Comparison of ENCODE assay signal across 9 cellular contexts in genomic region chr3:69309810-69310209, GRCh38.
DNase-seq lines count a peak whose midpoint lies in the region; ATAC-seq, FAIRE-seq and TF ChIP-seq lines count a peak whose summit lies in the region.
"Had no signal": no experiment of that assay in that cellular context is flagged by ENCODE, and none has a peak within 500 bp of the region (broad histone marks: within the 10 kb centered on the region; RNA-seq: fewer than 3 reads in every experiment).

No MANE protein-coding gene starts in this region.

- no peaks in the 10 kb centered on the region for H3K36me3 ChIP-seq in neuronal stem cell (replicated peaks in 1 of 2; ENCODE audit: control insufficient read depth in 2 of 2, insufficient read depth in 2 of 2, low read length in 2 of 2)

- H3K79me1 ChIP-seq in neuronal stem cell (ENCODE audit: low read depth, low read length): no peaks in the 10 kb centered on the region

- no peak overlapping the region for H3K4me2 ChIP-seq in neuronal stem cell (ENCODE audit: insufficient read depth, low read length, poor library complexity, severe bottlenecking)

- TF ChIP-seq CTCF in D721Med (IDR thresholded peaks at IDR 0.05; ENCODE audit: insufficient read depth, missing control alignments): peak; percentile 21
- TF ChIP-seq CTCF in LNCAP (IDR thresholded peaks at IDR 0.05): peak; percentile 73

- no peak for FAIRE-seq in D721Med (lab: Jason Lieb, UNC)

- peaks cover 0 to 4% (median 3%) of the 10 kb centered on the region in 3 donors for H3K36me3 Mint-ChIP-seq in immature natural killer cell
- H3K36me3 Mint-ChIP-seq in effector memory CD8-positive, alpha-beta T cell (ENCODE audit: insufficient read depth): no peaks in the 10 kb centered on the region
- H3K36me3 Mint-ChIP-seq: natural killer cell had no signal

- H4K91ac ChIP-seq in neuronal stem cell (ENCODE audit: low read depth, low read length, poor library complexity): no peak overlapping the region

- H2AK5ac ChIP-seq in neuronal stem cell (ENCODE audit: low read depth, low read length): no peak overlapping the region

- H2BK120ac ChIP-seq in neuronal stem cell (ENCODE audit: low read depth, low read length): no peak overlapping the region

- WGBS in neuronal stem cell (ENCODE audit: extremely low coverage in 2 of 2, insufficient read length in 2 of 2, insufficient replicate concordance in 1 of 2), 2 donors: no CpG with 5 or more reads among the region's 3 CpGs

- H3K4me3 Mint-ChIP-seq in immature natural killer cell: no peak overlapping the region
- H3K4me3 Mint-ChIP-seq in effector memory CD8-positive, alpha-beta T cell: no peak overlapping the region
- H3K4me3 Mint-ChIP-seq: natural killer cell had no signal

- H3K23ac ChIP-seq in neuronal stem cell (ENCODE audit: low read depth, low read length, poor library complexity): no peak overlapping the region

- H3K27me3 Mint-ChIP-seq in immature natural killer cell (ENCODE audit: low read depth in 3 of 3): no peaks in the 10 kb centered on the region
- no peaks in the 10 kb centered on the region for H3K27me3 Mint-ChIP-seq in effector memory CD8-positive, alpha-beta T cell

- H2AFZ ChIP-seq in neuronal stem cell (ENCODE audit: low read length): no peak overlapping the region

- peaks cover 0 to 2% (median 0%) of the 10 kb centered on the region in 6 donors for H3K9me3 Mint-ChIP-seq in immature natural killer cell
- H3K9me3 Mint-ChIP-seq in effector memory CD8-positive, alpha-beta T cell: no peaks in the 10 kb centered on the region
- H3K9me3 Mint-ChIP-seq: natural killer cell had no signal

- DNase-seq in D721Med (ENCODE audit: insufficient read length, low spot score): no peak
- peak; percentile 37 for DNase-seq in cerebellar cortex (ENCODE audit: low spot score)
- DNase-seq in lung microvascular endothelial cell (ENCODE audit: low read depth in 2 of 2): peak; percentile 45 to 81
- DNase-seq in neuronal stem cell (ENCODE audit: low spot score): no peak
- no peak for DNase-seq in NCI-H2171 treated with DMSO at 0.1 percent for 48 hours (lab: John Stamatoyannopoulos, UW)
- no peak for DNase-seq in immature natural killer cell
- DNase-seq in effector memory CD8-positive, alpha-beta T cell: no peak
- DNase-seq: natural killer cell had no signal

- H3K27ac ChIP-seq in neuronal stem cell (replicated peaks; ENCODE audit: low read length): no peak overlapping the region

- no peak overlapping the region for H3K18ac ChIP-seq in neuronal stem cell (ENCODE audit: low read length)

- no peak overlapping the region for H3K4ac ChIP-seq in neuronal stem cell (ENCODE audit: low read length)

- H3K9me3 ChIP-seq in neuronal stem cell (replicated peaks in 1 of 2; ENCODE audit: control insufficient read depth in 2 of 2, insufficient read depth in 1 of 2, low read depth in 1 of 2, low read length in 2 of 2): no peaks in the 10 kb centered on the region

- no peaks in the 10 kb centered on the region for H3K4me1 ChIP-seq in neuronal stem cell (ENCODE audit: control insufficient read depth in 2 of 2, insufficient read depth in 1 of 2, low read depth in 1 of 2, low read length in 2 of 2)

- no peak overlapping the region for H2BK5ac ChIP-seq in neuronal stem cell (ENCODE audit: low read length)

- H4K8ac ChIP-seq in neuronal stem cell (ENCODE audit: low read depth, low read length): no peak overlapping the region

- ATAC-seq in effector memory CD8-positive, alpha-beta T cell (replicated peaks): no peak
- ATAC-seq: natural killer cell had no signal

- H3K9ac ChIP-seq in neuronal stem cell (ENCODE audit: low read depth, low read length, poor library complexity): no peak overlapping the region

- peaks cover 6 to 12% of the 10 kb centered on the region in 2 donors for H3K4me1 Mint-ChIP-seq in immature natural killer cell
- peaks cover 6 to 8% of the 10 kb centered on the region in 2 donors for H3K4me1 Mint-ChIP-seq in effector memory CD8-positive, alpha-beta T cell (ENCODE audit: low read depth in 2 of 2)

- no peak overlapping the region for H3K27ac Mint-ChIP-seq in immature natural killer cell
- H3K27ac Mint-ChIP-seq in effector memory CD8-positive, alpha-beta T cell: no peak overlapping the region
- H3K27ac Mint-ChIP-seq: natural killer cell had no signal

- H3K14ac ChIP-seq in neuronal stem cell (ENCODE audit: low read length): no peak overlapping the region

- H2BK12ac ChIP-seq in neuronal stem cell (ENCODE audit: low read length): no peak overlapping the region

- H3K27me3 ChIP-seq in neuronal stem cell (ENCODE audit: control insufficient read depth in 3 of 3, insufficient read depth in 3 of 3, low read depth in 1 of 3, low read length in 3 of 3): peaks cover 0 to 6% (median 0%) of the 10 kb centered on the region in 3 experiments

- H3K4me3 ChIP-seq in neuronal stem cell (ENCODE audit: low read length in 2 of 2): no peak overlapping the region

- no peak overlapping the region for H2BK15ac ChIP-seq in neuronal stem cell (ENCODE audit: low read length)

Comparison
In these comparisons a context has a peak if more than half of its experiments do, and no peak if none do; other contexts are left out.
1. DNase-seq: peak in cerebellar cortex (single experiment) and lung microvascular endothelial cell (2 of 2); none in D721Med (single experiment), neuronal stem cell (single experiment), NCI-H2171 treated with DMSO at 0.1 percent for 48 hours (single experiment), immature natural killer cell (0 of 3) and effector memory CD8-positive, alpha-beta T cell (0 of 3).